Comparison of ENCODE assay signal across 8 cellular contexts in the genomic region with DNA sequence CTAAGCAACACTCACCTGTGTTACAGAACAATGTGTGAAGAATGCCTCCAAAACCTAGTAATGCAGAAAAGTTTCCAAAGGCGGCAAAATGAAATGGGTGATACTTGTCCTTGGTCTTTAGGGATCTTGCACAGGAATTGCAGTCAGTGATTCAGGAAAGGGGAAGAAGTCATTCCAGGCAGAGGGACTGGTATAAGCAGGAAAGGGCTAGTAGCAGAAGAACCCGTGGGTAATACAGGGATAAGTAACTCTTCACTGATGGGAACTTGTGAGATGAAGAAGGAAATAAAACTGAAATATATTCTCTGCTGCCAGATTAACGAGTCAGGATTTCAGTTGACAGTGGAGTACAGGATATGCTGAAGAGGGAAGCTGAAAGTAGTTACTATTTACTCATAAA. TPM values are rescaled to one million over a fixed set of nuclear protein-coding genes. Genes with fewer than 3 reads are reported as not detected.
DNase-seq lines count a peak whose midpoint lies in the region; ATAC-seq, FAIRE-seq and TF ChIP-seq lines count a peak whose summit lies in the region.

No MANE protein-coding gene starts in this region.

- H3K4me1 ChIP-seq in heart left ventricle: peaks cover 0 to 21% (median 13%) of the 10 kb centered on the region in 12 donors
- H3K4me1 ChIP-seq in HepG2 (ENCODE audit: insufficient read depth, low read length): peaks cover 11% of the 10 kb centered on the region
- peaks cover 14% of the 10 kb centered on the region for H3K4me1 ChIP-seq in upper lobe of right lung

- TF ChIP-seq POLR2A in heart left ventricle (IDR thresholded peaks at IDR 0.05) (no peak), HepG2 (IDR thresholded peaks at IDR 0.05; ENCODE audit: insufficient read depth in 1 of 2, low read depth in 2 of 2, low read length in 2 of 2) (no peak)

- H3K27ac ChIP-seq in heart left ventricle (peak overlapping the region in 1 of 12 donors; percentile 79), HepG2 (ENCODE audit: extremely low read length, insufficient read depth, low read length) (peak overlapping the region; percentile 73), upper lobe of right lung (no peak overlapping the region)

- DNase-seq in heart left ventricle: no peak
- no peak for DNase-seq in left cardiac atrium
- DNase-seq in activated naive CD8-positive, alpha-beta T cell treated with anti-CD3 and anti-CD28 coated beads, Interleukin-2, amount 10 ng/mL, durations not matched to agents 7 days and 5 days: no peak
- DNase-seq in HepG2 (ENCODE audit: low spot score): no peak
- DNase-seq in upper lobe of right lung: no peak
- no peak for DNase-seq in stimulated activated CD4-positive, alpha-beta T cell treated with anti-CD3 and anti-CD28 coated beads, Interleukin-2, amount 100 ng/mL, for 24 hours
- no peak for DNase-seq in SHP77 treated with DMSO at 0.1 percent for 48 hours (lab: John Stamatoyannopoulos, UW)

- H3K9me3 ChIP-seq in heart left ventricle (peaks cover 0 to 15% (median 0%) of the 10 kb centered on the region in 12 donors), HepG2 (ENCODE audit: low read length) (no peaks in the 10 kb centered on the region), upper lobe of right lung (no peaks in the 10 kb centered on the region)

- H3K27ac Mint-ChIP-seq in activated naive CD8-positive, alpha-beta T cell treated with anti-CD3 and anti-CD28 coated beads, Interleukin-2, amount 10 ng/mL, durations not matched to agents 7 days and 5 days: peak overlapping the region; percentile 95

- H3K9ac ChIP-seq in HepG2 (ENCODE audit: insufficient read depth, low read depth, low read length): peak overlapping the region; percentile 87

- H3K36me3 ChIP-seq in heart left ventricle: no peaks in the 10 kb centered on the region
- H3K36me3 ChIP-seq in HepG2 (replicated peaks in 1 of 2; ENCODE audit: control insufficient read depth in 1 of 2, insufficient read depth in 2 of 2, low read length in 2 of 2): no peaks in the 10 kb centered on the region
- no peaks in the 10 kb centered on the region for H3K36me3 ChIP-seq in upper lobe of right lung

- H3K79me2 ChIP-seq in HepG2 (ENCODE audit: insufficient read depth, low read length): peaks cover 40% of the 10 kb centered on the region

- FAIRE-seq in HepG2 (lab: Jason Lieb, UNC): no peak

- peaks cover 3% of the 10 kb centered on the region for H3K27me3 Mint-ChIP-seq in activated naive CD8-positive, alpha-beta T cell treated with anti-CD3 and anti-CD28 coated beads, Interleukin-2, amount 10 ng/mL, durations not matched to agents 7 days and 5 days

- ATAC-seq in heart left ventricle: no peak
- ATAC-seq in left cardiac atrium: no peak
- ATAC-seq in activated naive CD8-positive, alpha-beta T cell treated with anti-CD3 and anti-CD28 coated beads, Interleukin-2, amount 10 ng/mL, durations not matched to agents 7 days and 5 days (ENCODE audit: low read depth): no peak
- ATAC-seq in HepG2: no peak
- no peak for ATAC-seq in upper lobe of right lung
- ATAC-seq in HG02938 (IDR thresholded peaks at IDR 0.05; ENCODE audit: unreplicated experiment): no peak

- H2AFZ ChIP-seq in HepG2 (ENCODE audit: low read length): no peak overlapping the region

- TF ChIP-seq CTCF in heart left ventricle (IDR thresholded peaks at IDR 0.05) (no peak), HepG2 (CRISPR knock-in tag; IDR thresholded peaks at IDR 0.05) (no peak), upper lobe of right lung (IDR thresholded peaks at IDR 0.05) (no peak)

- H3K9me3 Mint-ChIP-seq in activated naive CD8-positive, alpha-beta T cell treated with anti-CD3 and anti-CD28 coated beads, Interleukin-2, amount 10 ng/mL, durations not matched to agents 7 days and 5 days: peaks cover 1% of the 10 kb centered on the region

- WGBS in heart left ventricle, 4 donors: 43 to 55% (median 45%) methylated on average over 3 of the region's 3 CpGs
- 15% methylated on average over 3 of the region's 3 CpGs for WGBS in HepG2 (ENCODE audit: low lambda C conversion rate)

- no peak for TF ChIP-seq RAD21 in HepG2 (CRISPR knock-in tag; IDR thresholded peaks at IDR 0.05)

- in situ Hi-C loops in HepG2 (cut with HindIII; ENCODE audit: extremely low pct_ligation_motif_present, low pct_unique_long_range_greater_than_20kb): loop anchor here (10.0 kb wide), 1 partner anchor 142 kb away; no protein-coding TSS in a partner anchor

- H3K4me3 ChIP-seq in heart left ventricle (peak overlapping the region in 9 of 12 donors; percentile 60 to 87 (median 76)), HepG2 (replicated peaks in 1 of 3; ENCODE audit: insufficient read depth in 1 of 3, low read depth in 2 of 3, low read length in 3 of 3) (peak overlapping the region; percentile 74 to 80 (median 80)), upper lobe of right lung (peak overlapping the region; percentile 89)

- H3K4me2 ChIP-seq in HepG2 (ENCODE audit: low read depth, low read length): peak overlapping the region; percentile 75

- no peaks in the 10 kb centered on the region for H4K20me1 ChIP-seq in HepG2 (ENCODE audit: insufficient read depth, low read length)

- H3K36me3 Mint-ChIP-seq in activated naive CD8-positive, alpha-beta T cell treated with anti-CD3 and anti-CD28 coated beads, Interleukin-2, amount 10 ng/mL, durations not matched to agents 7 days and 5 days: peaks cover 14% of the 10 kb centered on the region

- peaks cover 0 to 3% (median 0%) of the 10 kb centered on the region in 9 donors for H3K27me3 ChIP-seq in heart left ventricle
- H3K27me3 ChIP-seq in HepG2 (ENCODE audit: control insufficient read depth in 1 of 2, insufficient read depth in 2 of 2, low read length in 2 of 2): no peaks in the 10 kb centered on the region; a peak in 1 of 5 replicates
- H3K27me3 ChIP-seq in upper lobe of right lung: peaks cover 6% of the 10 kb centered on the region

- TF ChIP-seq EP300 in HepG2 (IDR thresholded peaks at IDR 0.05; ENCODE audit: low read depth in 2 of 2, low read length in 2 of 2) (no peak), HepG2 (CRISPR knock-in tag; IDR thresholded peaks at IDR 0.05; ENCODE audit: borderline replicate concordance) (no peak)

- intact Hi-C loops in heart left ventricle (cut with DNase I): loop anchor here in 6 of 10 donors (5.0 to 10.0 kb wide), 4 partner anchors 112 to 222 kb away; a partner anchor contains a TSS
- intact Hi-C loops in left cardiac atrium (cut with DNase I): loop anchor here in 1 of 2 donors (10.0 kb wide), 1 partner anchor 232 kb away; no protein-coding TSS in a partner anchor
- intact Hi-C loops in HepG2 (cut with micrococcal nuclease; ENCODE audit: unreplicated experiment): no loop called here
- intact Hi-C loops in upper lobe of right lung (cut with DNase I): no loop called here

- no TSS peak for BruUV-seq in HepG2 (replicated peaks; lab: Mats Ljungman, UMichigan)

- H3K4me3 Mint-ChIP-seq in activated naive CD8-positive, alpha-beta T cell treated with anti-CD3 and anti-CD28 coated beads, Interleukin-2, amount 10 ng/mL, durations not matched to agents 7 days and 5 days: peak overlapping the region; percentile 99

- CTCF ChIA-PET in HepG2 (lab: Yijun Ruan, JAX; ENCODE audit: low intra/inter-chr PET ratio, low total read pairs): no interaction called here

- peaks cover 20% of the 10 kb centered on the region for H3K4me1 Mint-ChIP-seq in activated naive CD8-positive, alpha-beta T cell treated with anti-CD3 and anti-CD28 coated beads, Interleukin-2, amount 10 ng/mL, durations not matched to agents 7 days and 5 days

- POLR2A ChIA-PET in activated naive CD8-positive, alpha-beta T cell treated with anti-CD3 and anti-CD28 coated beads, Interleukin-2, amount 10 ng/mL, durations not matched to agents 7 days and 5 days (lab: Charles Lee): interaction anchor here (1.0 kb wide), 1 partner anchor 114 kb away, joined by 3 read pairs; no protein-coding TSS in a partner anchor
- POLR2A ChIA-PET in HepG2 (lab: Yijun Ruan, JAX): no interaction called here

TF ChIP-seq in HepG2, 621 proteins besides CTCF, POLR2A, EP300 and RAD21 (continues in another document):
- TF ChIP-seq FOXK2 (IDR thresholded peaks at IDR 0.05): no peak
- TF ChIP-seq PRPF4 (IDR thresholded peaks at IDR 0.05; ENCODE audit: low read depth, low read length, poor library complexity, severe bottlenecking): no peak

RNA-seq across cellular contexts. Expression of a gene that starts 1.2 kb away (rescaled TPM):
- 1 to 10 TPM; 5.1 to 9.8 (median 8.0) TPM for total RNA-seq in heart left ventricle
- 1 to 10 TPM; 1.8 to 5.8 TPM for polyA plus RNA-seq in heart left ventricle
- total RNA-seq in left cardiac atrium: 10 to 100 TPM in 1 of 2 donors, 1 to 10 TPM in 1; 8.7 to 10.5 TPM
- total RNA-seq in activated naive CD8-positive, alpha-beta T cell treated with anti-CD3 and anti-CD28 coated beads, Interleukin-2, amount 10 ng/mL, durations not matched to agents 7 days and 5 days: 10 to 100 TPM in 1 of 2 experiments, 1 to 10 TPM in 1; 8.9 to 11.2 TPM
- total RNA-seq in HepG2 (2016; rRNA removed; fragmentation: Illumina TruSeq; extraction: Trizol): 16.4 and 24.7 TPM in 2 replicates
- 10.4 and 16.2 TPM in 2 replicates for total RNA-seq in HepG2 (2016; cell fraction: cytosol; rRNA removed; fragmentation: Illumina TruSeq; extraction: Trizol; ENCODE audit: low read depth)
- total RNA-seq in HepG2 (2016; cell fraction: insoluble cytoplasmic fraction; rRNA removed; fragmentation: Illumina TruSeq; extraction: Trizol): 16.0 and 25.1 TPM in 2 replicates
- 9.5 and 10.5 TPM in 2 replicates for total RNA-seq in HepG2 (2016; cell fraction: membrane; rRNA removed; fragmentation: Illumina TruSeq; extraction: Trizol)
- 18.7 and 19.6 TPM in 2 replicates for total RNA-seq in HepG2 (2016; cell fraction: nucleus; rRNA removed; fragmentation: Illumina TruSeq; extraction: Trizol)
- polyA plus RNA-seq in HepG2 (2011; rRNA removed): 1.5 and 2.1 TPM in 2 replicates
- polyA plus RNA-seq in HepG2 (2011; cell fraction: cytosol; rRNA removed): 0.90 and 1.4 TPM in 2 replicates
- 1.1 TPM in 2 replicates for polyA plus RNA-seq in HepG2 (2011; cell fraction: nucleus; rRNA removed)
- 3.9 and 5.6 TPM in 2 replicates for polyA plus RNA-seq in HepG2 (2012)
- polyA plus RNA-seq in HepG2 (2016; cell fraction: cytosol; fragmentation: Illumina TruSeq; extraction: Trizol; ENCODE audit: low read depth): 0.50 and 0.69 TPM in 2 replicates
- polyA plus RNA-seq in HepG2 (2016; cell fraction: insoluble cytoplasmic fraction; fragmentation: Illumina TruSeq; extraction: Trizol; ENCODE audit: low read depth): 11.8 and 12.5 TPM in 2 replicates
- 1.4 and 1.5 TPM in 2 replicates for polyA plus RNA-seq in HepG2 (2016; cell fraction: membrane; fragmentation: Illumina TruSeq; extraction: Trizol; ENCODE audit: low read depth)
- 7.3 and 8.8 TPM in 2 replicates for polyA plus RNA-seq in HepG2 (2016; cell fraction: nucleus; fragmentation: Illumina TruSeq; extraction: Trizol; ENCODE audit: insufficient read depth, low read depth)
- polyA minus RNA-seq in HepG2 (2011; rRNA and poly(A)+ RNA removed; ENCODE audit: low replicate concordance): 0.60 and 2.6 TPM in 2 replicates
- 3.0 and 4.3 TPM in 2 replicates for polyA minus RNA-seq in HepG2 (2011; cell fraction: cytosol; rRNA and poly(A)+ RNA removed)
- polyA minus RNA-seq in HepG2 (2011; cell fraction: nucleus; rRNA and poly(A)+ RNA removed): 13.8 and 14.2 TPM in 2 replicates
- 14.8 TPM for total RNA-seq in upper lobe of right lung

Comparison
In these comparisons a context has a peak if more than half of its experiments do, and no peak if none do; other contexts are left out.
1. intact Hi-C loops: an anchor here in heart left ventricle (5.0 to 10.0 kb wide); none called in HepG2 and upper lobe of right lung.